Comparison of ENCODE assay signal across 11 cellular contexts in genomic region chr20:40558212-40558611, GRCh38.
"Had no signal": no experiment of that assay in that cellular context is flagged by ENCODE, and none has a peak within 500 bp of the region (broad histone marks: within the 10 kb centered on the region; RNA-seq: fewer than 3 reads in every experiment).

No MANE protein-coding gene starts in this region.

- H3K4me3 Mint-ChIP-seq: GM23338, H9, HFFc6 had no signal

- H3K9me3 Mint-ChIP-seq: GM23338 had no signal

- DNase-seq: GM23248, GOT3, H7, H9, HCEC 1CT, HFFc6 had no signal

- H3K4me1 ChIP-seq: HAP-1 had no signal

- ATAC-seq: GM23338, HCT116 had no signal

- H3K4me3 ChIP-seq: GM23248, GM23338, HAP-1 had no signal

- FAIRE-seq: H1, H54 had no signal

- H3K9ac ChIP-seq: GM23248 had no signal

- H3K4me2 ChIP-seq: GM23338 had no signal

- H2AFZ ChIP-seq: GM23248, GM23338 had no signal

- H3K27ac Mint-ChIP-seq: GM23338, H9, HFFc6 had no signal

- H3K27ac ChIP-seq: GM23248 had no signal

- H3K9me3 ChIP-seq: HAP-1 had no signal

- H3K36me3 ChIP-seq: HAP-1 had no signal
